Comparison of ENCODE assay signal across 8 cellular contexts in the genomic region with DNA sequence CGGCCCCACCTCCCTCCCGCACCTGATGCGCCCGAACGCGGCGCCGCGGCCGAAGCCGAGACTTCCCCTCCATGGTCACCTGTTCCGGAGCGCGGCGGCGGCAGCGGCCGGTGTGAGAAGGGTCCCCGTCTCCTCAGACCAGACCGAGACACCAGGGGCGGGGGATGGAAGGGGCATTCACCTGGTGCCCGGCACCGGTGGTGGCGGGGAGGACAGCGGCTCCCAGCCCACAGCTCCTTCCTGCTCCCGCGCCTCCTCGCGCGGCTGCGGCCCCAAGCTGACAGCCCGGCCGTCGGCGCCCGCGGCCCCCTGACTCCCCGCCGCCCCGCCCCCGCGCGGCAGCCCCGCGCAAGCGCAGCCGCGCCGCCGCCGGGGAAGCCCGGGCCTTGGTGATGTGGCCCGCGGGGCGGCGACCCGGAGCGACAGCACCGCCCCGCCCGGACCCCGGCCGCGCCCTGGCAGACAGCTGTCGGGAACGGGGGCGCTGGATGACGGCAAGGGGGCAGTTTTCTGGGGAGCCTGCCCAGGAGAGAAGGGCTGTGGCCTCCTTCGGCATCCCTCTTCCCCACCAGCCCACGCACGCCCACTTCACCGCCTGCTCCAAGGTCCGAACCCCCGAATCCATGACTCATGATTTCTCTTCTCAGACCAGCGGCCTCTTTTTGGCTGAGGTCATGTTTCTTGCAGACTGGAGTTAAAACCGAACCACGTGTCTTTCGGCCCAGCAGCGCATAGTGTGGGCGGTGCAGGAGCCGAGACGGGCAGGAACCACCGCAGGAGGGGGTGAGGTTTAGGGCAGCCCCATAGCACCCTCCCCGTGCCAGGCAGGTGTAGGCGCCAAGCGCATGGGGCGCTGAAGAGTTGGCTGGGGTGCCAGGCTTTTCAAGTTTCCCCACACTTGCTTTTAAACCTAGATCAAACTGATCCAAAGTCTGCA. TPM values are rescaled to one million over a fixed set of nuclear protein-coding genes. Genes with fewer than 3 reads are reported as not detected.
DNase-seq lines count a peak whose midpoint lies in the region; ATAC-seq and TF ChIP-seq lines count a peak whose summit lies in the region.

A gene with protein sequence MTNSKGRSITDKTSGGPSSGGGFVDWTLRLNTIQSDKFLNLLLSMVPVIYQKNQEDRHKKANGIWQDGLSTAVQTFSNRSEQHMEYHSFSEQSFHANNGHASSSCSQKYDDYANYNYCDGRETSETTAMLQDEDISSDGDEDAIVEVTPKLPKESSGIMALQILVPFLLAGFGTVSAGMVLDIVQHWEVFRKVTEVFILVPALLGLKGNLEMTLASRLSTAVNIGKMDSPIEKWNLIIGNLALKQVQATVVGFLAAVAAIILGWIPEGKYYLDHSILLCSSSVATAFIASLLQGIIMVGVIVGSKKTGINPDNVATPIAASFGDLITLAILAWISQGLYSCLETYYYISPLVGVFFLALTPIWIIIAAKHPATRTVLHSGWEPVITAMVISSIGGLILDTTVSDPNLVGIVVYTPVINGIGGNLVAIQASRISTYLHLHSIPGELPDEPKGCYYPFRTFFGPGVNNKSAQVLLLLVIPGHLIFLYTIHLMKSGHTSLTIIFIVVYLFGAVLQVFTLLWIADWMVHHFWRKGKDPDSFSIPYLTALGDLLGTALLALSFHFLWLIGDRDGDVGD (minus strand): TSS at position 282 of the 937 bp plus-strand sequence. CDS start 29,763 bp downstream, outside the sequence.

- POLR2A ChIA-PET in CD4-positive, alpha-beta T cell (lab: Charles Lee) = interaction anchor here (0.6 to 2.3 kb wide), 5 partner anchors 9 to 576 kb away, joined by 3 to 7 read pairs (median 4); no protein-coding TSS in a partner anchor

- no peaks in the 10 kb centered on the region for H3K27me3 ChIP-seq in CD4-positive, alpha-beta T cell (ENCODE audit: control insufficient read depth, insufficient read depth, low read length)

- peak within 1 kb of the TSS; percentile 93 for H3K27ac Mint-ChIP-seq in CD4-positive, alpha-beta T cell
- peak within 1 kb of the TSS; percentile 73 for H3K27ac Mint-ChIP-seq in activated CD8-positive, alpha-beta memory T cell treated with anti-CD3 and anti-CD28 coated beads, Interleukin-2, amount 10 ng/mL, durations not matched to agents 7 days and 5 days

- in situ Hi-C loops in endometrial microvascular endothelial cells (cut with HindIII; ENCODE audit: inconsistent ontology term, low pct_unique_long_range_greater_than_20kb, low sequenced_read_pairs) = no loop called here

- H3K4me3 ChIP-seq in mesodermal cell (ENCODE audit: extremely low read depth, insufficient read depth, low read length, poor library complexity, severe bottlenecking) = peak within 1 kb of the TSS; percentile 56

- H3K4me3 Mint-ChIP-seq in CD4-positive, alpha-beta T cell = peak within 1 kb of the TSS; percentile 99
- H3K4me3 Mint-ChIP-seq in activated CD8-positive, alpha-beta memory T cell treated with anti-CD3 and anti-CD28 coated beads, Interleukin-2, amount 10 ng/mL, durations not matched to agents 7 days and 5 days = peak within 1 kb of the TSS; percentile 81

- WGBS in mesodermal cell (ENCODE audit: insufficient coverage in 2 of 2), 2 experiments = 3 to 4% methylated on average over 48 to 57 of the region's 87 CpGs

- H3K9me3 ChIP-seq in CD4-positive, alpha-beta T cell (ENCODE audit: control insufficient read depth, low read length) = no peaks in the 10 kb centered on the region
- no peaks in the 10 kb centered on the region for H3K9me3 ChIP-seq in mesodermal cell (ENCODE audit: control insufficient read depth, low read length)

- H3K27me3 Mint-ChIP-seq in CD4-positive, alpha-beta T cell = peaks cover 7% of the 10 kb centered on the region
- H3K27me3 Mint-ChIP-seq in activated CD8-positive, alpha-beta memory T cell treated with anti-CD3 and anti-CD28 coated beads, Interleukin-2, amount 10 ng/mL, durations not matched to agents 7 days and 5 days = peaks cover 53% of the 10 kb centered on the region

- peak; percentile 19 for TF ChIP-seq CTCF in CD4-positive, alpha-beta T cell (IDR thresholded peaks at IDR 0.05)

- DNase-seq in CD4-positive, alpha-beta T cell = peak; percentile 53 to 80 (median 69)
- peak; percentile 86 for DNase-seq in GM19238 (ENCODE audit: insufficient read length, low spot score)
- peak; percentile 86 for DNase-seq in NCI-H748 (lab: John Stamatoyannopoulos, UW; ENCODE audit: unreplicated experiment)
- peak; percentile 82 for DNase-seq in activated CD8-positive, alpha-beta memory T cell treated with anti-CD3 and anti-CD28 coated beads, Interleukin-2, amount 10 ng/mL, durations not matched to agents 7 days and 5 days
- DNase-seq in stimulated activated CD8-positive, alpha-beta memory T cell treated with anti-CD3 and anti-CD28 coated beads, Interleukin-15, amount 100 ng/mL, for 4 hours (ENCODE audit: low read depth in 2 of 2) = peak; percentile 71 to 80

- H3K4me1 ChIP-seq in mesodermal cell (ENCODE audit: control insufficient read depth, insufficient read depth, low read length, poor library complexity, severe bottlenecking) = peaks cover 7% of the 10 kb centered on the region

- H3K9me3 Mint-ChIP-seq in CD4-positive, alpha-beta T cell = no peaks in the 10 kb centered on the region
- H3K9me3 Mint-ChIP-seq in activated CD8-positive, alpha-beta memory T cell treated with anti-CD3 and anti-CD28 coated beads, Interleukin-2, amount 10 ng/mL, durations not matched to agents 7 days and 5 days (ENCODE audit: low read depth) = no peaks in the 10 kb centered on the region

- intact Hi-C loops in CD4-positive, alpha-beta T cell (cut with DNase I, micrococcal nuclease) = loop anchor here (1.0 to 10.0 kb wide), 5 partner anchors 28 to 576 kb away; partner anchors contain the start of genes NOPCHAP1 (in 2 of the 2) and CHST11 (in 1 of the 2)

- peak; percentile 95 for ATAC-seq in CD4-positive, alpha-beta T cell (ENCODE audit: poor library complexity)
- peak; percentile 82 for ATAC-seq in HG03439 (IDR thresholded peaks at IDR 0.05; ENCODE audit: unreplicated experiment)
- peak; percentile 91 for ATAC-seq in activated CD8-positive, alpha-beta memory T cell treated with anti-CD3 and anti-CD28 coated beads, Interleukin-2, amount 10 ng/mL, durations not matched to agents 7 days and 5 days

- H3K36me3 ChIP-seq in mesodermal cell (ENCODE audit: control insufficient read depth, insufficient read depth, low read length) = no peaks in the 10 kb centered on the region

- H3K36me3 Mint-ChIP-seq in CD4-positive, alpha-beta T cell (ENCODE audit: low read depth) = peaks cover 4% of the 10 kb centered on the region
- H3K36me3 Mint-ChIP-seq in activated CD8-positive, alpha-beta memory T cell treated with anti-CD3 and anti-CD28 coated beads, Interleukin-2, amount 10 ng/mL, durations not matched to agents 7 days and 5 days = peaks cover 2% of the 10 kb centered on the region

- no peak within 1 kb of the TSS for H3K27ac ChIP-seq in CD4-positive, alpha-beta T cell (ENCODE audit: low read depth, low read length)
- H3K27ac ChIP-seq in mesodermal cell (ENCODE audit: low read depth, low read length, severe bottlenecking) = peak within 1 kb of the TSS; percentile 65

- CTCF ChIA-PET in CD4-positive, alpha-beta T cell (lab: Charles Lee) = interaction anchor here (0.7 to 2.1 kb wide), 8 partner anchors 92 to 577 kb away, joined by 3 to 9 read pairs (median 4); no protein-coding TSS in a partner anchor
- CTCF ChIA-PET in activated CD8-positive, alpha-beta memory T cell treated with anti-CD3 and anti-CD28 coated beads, Interleukin-2, amount 10 ng/mL, durations not matched to agents 7 days and 5 days (lab: Charles Lee) = interaction anchor here (0.8 to 3.0 kb wide), 9 partner anchors 9 to 584 kb away, joined by 3 to 18 read pairs (median 3); no protein-coding TSS in a partner anchor

- H3K4me1 Mint-ChIP-seq in CD4-positive, alpha-beta T cell (ENCODE audit: low read depth) = peaks cover 26% of the 10 kb centered on the region
- H3K4me1 Mint-ChIP-seq in activated CD8-positive, alpha-beta memory T cell treated with anti-CD3 and anti-CD28 coated beads, Interleukin-2, amount 10 ng/mL, durations not matched to agents 7 days and 5 days = peaks cover 23% of the 10 kb centered on the region

RNA-seq across cellular contexts. Expression of the gene that starts here (rescaled TPM):
- total RNA-seq in CD4-positive, alpha-beta T cell = 1 to 10 TPM; 1.2 to 1.7 TPM
- total RNA-seq in activated CD8-positive, alpha-beta memory T cell treated with anti-CD3 and anti-CD28 coated beads, Interleukin-2, amount 10 ng/mL, durations not matched to agents 7 days and 5 days = 10 to 100 TPM in 1 of 2 experiments, 1 to 10 TPM in 1; 6.3 to 14.8 TPM
- total RNA-seq in endometrial microvascular endothelial cells (ENCODE audit: inconsistent ontology term) = 12.5 TPM
- polyA plus RNA-seq in mesodermal cell (2013, experiment 1 of 2) = 0.66 TPM
- polyA plus RNA-seq in mesodermal cell (2013, experiment 2 of 2) = 1.6 TPM
